Comparison of ENCODE assay signal across 8 cellular contexts in genomic region chr6:43477235-43478007, GRCh38. TPM values are rescaled to one million over a fixed set of nuclear protein-coding genes. Genes with fewer than 3 reads are reported as not detected.
DNase-seq lines count a peak whose midpoint lies in the region; ATAC-seq and TF ChIP-seq lines count a peak whose summit lies in the region.

A gene with protein sequence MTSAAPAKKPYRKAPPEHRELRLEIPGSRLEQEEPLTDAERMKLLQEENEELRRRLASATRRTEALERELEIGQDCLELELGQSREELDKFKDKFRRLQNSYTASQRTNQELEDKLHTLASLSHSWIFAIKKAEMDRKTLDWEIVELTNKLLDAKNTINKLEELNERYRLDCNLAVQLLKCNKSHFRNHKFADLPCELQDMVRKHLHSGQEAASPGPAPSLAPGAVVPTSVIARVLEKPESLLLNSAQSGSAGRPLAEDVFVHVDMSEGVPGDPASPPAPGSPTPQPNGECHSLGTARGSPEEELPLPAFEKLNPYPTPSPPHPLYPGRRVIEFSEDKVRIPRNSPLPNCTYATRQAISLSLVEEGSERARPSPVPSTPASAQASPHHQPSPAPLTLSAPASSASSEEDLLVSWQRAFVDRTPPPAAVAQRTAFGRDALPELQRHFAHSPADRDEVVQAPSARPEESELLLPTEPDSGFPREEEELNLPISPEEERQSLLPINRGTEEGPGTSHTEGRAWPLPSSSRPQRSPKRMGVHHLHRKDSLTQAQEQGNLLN (plus strand): TSS chr6:43477570. CDS start chr6:43499002, 21,432 bp downstream.

- H3K4me1 ChIP-seq in adrenal gland (replicated peaks in 1 of 2): peaks cover 11 to 36% of the 10 kb centered on the region in 2 donors
- peaks cover 7 to 51% (median 33%) of the 10 kb centered on the region in 9 donors for H3K4me1 ChIP-seq in heart right ventricle

- ATAC-seq in HG02588 (IDR thresholded peaks at IDR 0.05; ENCODE audit: unreplicated experiment): peak; percentile 97
- peak; percentile 98 to 100 (median 100) for ATAC-seq in heart right ventricle

- peaks cover 44% of the 10 kb centered on the region for H3K4me1 Mint-ChIP-seq in type B pancreatic cell (ENCODE audit: unreplicated experiment)

- 1% methylated on average over 22 to 34 of the region's 34 CpGs for WGBS in adrenal gland, 4 donors
- 1 to 2% methylated on average over 34 of the region's 34 CpGs for WGBS in heart right ventricle, 2 donors

- H3K27me3 Mint-ChIP-seq in type B pancreatic cell: no peaks in the 10 kb centered on the region

- no peaks in the 10 kb centered on the region for H3K9me3 Mint-ChIP-seq in type B pancreatic cell

- H3K27ac ChIP-seq in adrenal gland (peak within 1 kb of the TSS in 4 of 5 donors; percentile 56 to 86 (median 82)), heart right ventricle (peak within 1 kb of the TSS in 9 of 10 donors; percentile 46 to 94 (median 88))

- peak; percentile 73 to 78 for TF ChIP-seq POLR2A in adrenal gland (IDR thresholded peaks at IDR 0.05)

- H3K36me3 ChIP-seq in GM06990 (ENCODE audit: control insufficient read depth, insufficient read depth, low read length): no peaks in the 10 kb centered on the region; the same call in none of the 2 replicates
- H3K36me3 ChIP-seq in adrenal gland (replicated peaks in 1 of 2): no peaks in the 10 kb centered on the region
- peaks cover 0 to 10% (median 0%) of the 10 kb centered on the region in 9 donors for H3K36me3 ChIP-seq in heart right ventricle

- H3K27me3 ChIP-seq in GM06990 (replicated peaks; ENCODE audit: control insufficient read depth, insufficient read depth, low read length) (no peaks in the 10 kb centered on the region), adrenal gland (no peaks in the 10 kb centered on the region), heart right ventricle (no peaks in the 10 kb centered on the region)

- H3K4me3 Mint-ChIP-seq in type B pancreatic cell: peak within 1 kb of the TSS; percentile 96

- intact Hi-C loops in T-helper 1 cell treated with Interleukin-12 subunit alpha and Interleukin-12 subunit beta and Interleukin-4 antibody, amounts not matched to agents 30 ng/mL and 1 ng/mL, for 36 hours (cut with micrococcal nuclease): loop anchor here (1.0 to 2.0 kb wide), 11 partner anchors 22 to 548 kb away; partner anchors contain the start of genes ABCC10, CNPY3, CRIP3 and DLK2
- intact Hi-C loops in adrenal gland (cut with DNase I): no loop called here
- intact Hi-C loops in heart right ventricle (cut with DNase I): no loop called here
- intact Hi-C loops in posterior cingulate gyrus (cut with DNase I): loop anchor here (1.0 kb wide), 1 partner anchor 35 kb away; no protein-coding TSS in a partner anchor

- H3K4me3 ChIP-seq in GM06990 (replicated peaks; ENCODE audit: low read depth, low read length) (peak within 1 kb of the TSS; percentile 74), adrenal gland (peak within 1 kb of the TSS; percentile 18 to 92 (median 72)), heart right ventricle (peak within 1 kb of the TSS; percentile 61 to 87 (median 76))

- H3K9me3 ChIP-seq in adrenal gland (replicated peaks in 1 of 3) (no peaks in the 10 kb centered on the region), heart right ventricle (no peaks in the 10 kb centered on the region)

- DNase-seq in GM06990 (ENCODE audit: extremely low read depth, insufficient read length): peak; percentile 87
- DNase-seq in NCI-H1436 (lab: John Stamatoyannopoulos, UW): peak; percentile 87
- DNase-seq in adrenal gland: peak; percentile 89 to 97 (median 95)
- peak; percentile 93 to 95 for DNase-seq in heart right ventricle
- peak; percentile 91 to 99 (median 95) for DNase-seq in posterior cingulate gyrus
- DNase-seq in type B pancreatic cell (ENCODE audit: extremely low spot score, unreplicated experiment): peak; percentile 98

- no peaks in the 10 kb centered on the region for H3K36me3 Mint-ChIP-seq in type B pancreatic cell

- TF ChIP-seq CTCF in GM06990 (IDR thresholded peaks at IDR 0.05; ENCODE audit: insufficient read depth, low read length, poor library complexity, severe bottlenecking) (no peak), adrenal gland (IDR thresholded peaks at IDR 0.05) (no peak), heart right ventricle (IDR thresholded peaks at IDR 0.05) (no peak), type B pancreatic cell (conservative IDR thresholded peaks at IDR 0.05) (no peak)

- H3K27ac Mint-ChIP-seq in type B pancreatic cell: peak within 1 kb of the TSS; percentile 89

RNA-seq across cellular contexts. Expression of the gene that starts here (rescaled TPM):
- 38.5 and 43.4 TPM in 2 replicates for total RNA-seq in T-helper 1 cell treated with Interleukin-12 subunit alpha and Interleukin-12 subunit beta and Interleukin-4 antibody, amounts not matched to agents 30 ng/mL and 1 ng/mL, for 36 hours
- total RNA-seq in adrenal gland (10 to 100 TPM; 24.5 to 66.0 (median 33.0) TPM), heart right ventricle (10 to 100 TPM; 14.7 to 29.3 (median 19.6) TPM), type B pancreatic cell (ENCODE audit: low replicate concordance) (34.7 and 44.5 TPM in 2 replicates)
- polyA plus RNA-seq in adrenal gland (10 to 100 TPM; 17.6 to 77.5 (median 54.4) TPM), heart right ventricle (10 to 100 TPM; 13.0 to 29.7 TPM)

Comparison
In these comparisons a context has a peak if more than half of its experiments do, and no peak if none do; other contexts are left out.
1. Peak in every context shown above with its lines: DNase-seq, ATAC-seq, H3K4me3 ChIP-seq and H3K27ac ChIP-seq.
2. intact Hi-C loops: an anchor here in T-helper 1 cell treated with Interleukin-12 subunit alpha and Interleukin-12 subunit beta and Interleukin-4 antibody, amounts not matched to agents 30 ng/mL and 1 ng/mL, for 36 hours (1.0 to 2.0 kb wide) and posterior cingulate gyrus (1.0 kb wide); none called in adrenal gland and heart right ventricle.